ENCODE assay signal across 8 cellular contexts in genomic region chr3:109806929-109807328, GRCh38.
DNase-seq lines count a peak whose midpoint lies in the region; ATAC-seq and TF ChIP-seq lines count a peak whose summit lies in the region.

No MANE protein-coding gene starts in this region.

- H3K27ac ChIP-seq in heart left ventricle: peak overlapping the region in 3 of 12 donors; percentile 2 to 76 (median 25)
- H3K27ac ChIP-seq in stomach: peak overlapping the region in 3 of 5 donors; percentile 15 to 51 (median 47)

- peaks cover 10% of the 10 kb centered on the region for H3K27me3 Mint-ChIP-seq in activated CD8-positive, alpha-beta memory T cell treated with anti-CD3 and anti-CD28 coated beads, Interleukin-2, amount 10 ng/mL, durations not matched to agents 7 days and 5 days

- peak overlapping the region; percentile 51 for H3K4me3 Mint-ChIP-seq in activated CD8-positive, alpha-beta memory T cell treated with anti-CD3 and anti-CD28 coated beads, Interleukin-2, amount 10 ng/mL, durations not matched to agents 7 days and 5 days

- DNase-seq in activated CD8-positive, alpha-beta memory T cell treated with anti-CD3 and anti-CD28 coated beads, Interleukin-2, amount 10 ng/mL, durations not matched to agents 7 days and 5 days: peak; percentile 59
- DNase-seq in activated CD8-positive, alpha-beta memory T cell treated with anti-CD3 and anti-CD28 coated beads for 24 hours: no peak
- peak; percentile 36 for DNase-seq in HS-27A (ENCODE audit: low read depth)
- DNase-seq in activated CD4-positive, alpha-beta T cell treated with anti-CD3 and anti-CD28 coated beads, Interleukin-2, amount 50 U/mL, for 4 hours: peak; percentile 18 to 20
- DNase-seq in heart left ventricle: no peak
- DNase-seq in stomach: no peak
- DNase-seq in NCI-H1105 treated with DMSO at 0.1 percent for 48 hours (lab: John Stamatoyannopoulos, UW): no peak

- TF ChIP-seq EP300 in stomach (IDR thresholded peaks at IDR 0.05): no peak

- peak overlapping the region; percentile 86 for H3K27ac Mint-ChIP-seq in activated CD8-positive, alpha-beta memory T cell treated with anti-CD3 and anti-CD28 coated beads, Interleukin-2, amount 10 ng/mL, durations not matched to agents 7 days and 5 days

- no peak for TF ChIP-seq CTCF in heart left ventricle (IDR thresholded peaks at IDR 0.05)
- TF ChIP-seq CTCF in stomach (IDR thresholded peaks at IDR 0.05): no peak

- no peak for TF ChIP-seq POLR2A in heart left ventricle (IDR thresholded peaks at IDR 0.05)
- no peak for TF ChIP-seq POLR2A in stomach (IDR thresholded peaks at IDR 0.05)

- no peaks in the 10 kb centered on the region for H3K36me3 ChIP-seq in heart left ventricle
- no peaks in the 10 kb centered on the region for H3K36me3 ChIP-seq in stomach

- ATAC-seq in activated CD8-positive, alpha-beta memory T cell treated with anti-CD3 and anti-CD28 coated beads, Interleukin-2, amount 10 ng/mL, durations not matched to agents 7 days and 5 days: peak; percentile 91
- ATAC-seq in heart left ventricle (peak in 3 of 4 donors; percentile 70 to 76 (median 75)), GM21717 (IDR thresholded peaks at IDR 0.05; ENCODE audit: unreplicated experiment) (no peak)

- H3K27me3 ChIP-seq in heart left ventricle (no peaks in the 10 kb centered on the region), stomach (no peaks in the 10 kb centered on the region)

- H3K9me3 Mint-ChIP-seq in activated CD8-positive, alpha-beta memory T cell treated with anti-CD3 and anti-CD28 coated beads, Interleukin-2, amount 10 ng/mL, durations not matched to agents 7 days and 5 days (ENCODE audit: low read depth): peaks cover 3% of the 10 kb centered on the region

- peaks cover 32% of the 10 kb centered on the region for H3K4me1 Mint-ChIP-seq in activated CD8-positive, alpha-beta memory T cell treated with anti-CD3 and anti-CD28 coated beads, Interleukin-2, amount 10 ng/mL, durations not matched to agents 7 days and 5 days

- peaks cover 22% of the 10 kb centered on the region for H3K36me3 Mint-ChIP-seq in activated CD8-positive, alpha-beta memory T cell treated with anti-CD3 and anti-CD28 coated beads, Interleukin-2, amount 10 ng/mL, durations not matched to agents 7 days and 5 days

- 39 to 50% (median 46%) methylated on average over 4 of the region's 4 CpGs for WGBS in heart left ventricle, 4 donors
- 50 to 59% (median 57%) methylated on average over 4 of the region's 4 CpGs for WGBS in stomach, 5 donors

- H3K9me3 ChIP-seq in heart left ventricle (no peaks in the 10 kb centered on the region), stomach (no peaks in the 10 kb centered on the region)

- H3K4me3 ChIP-seq in heart left ventricle (peak overlapping the region in 1 of 12 donors; percentile 28), stomach (no peak overlapping the region)

- intact Hi-C loops in heart left ventricle (cut with DNase I) (no loop called here), stomach (cut with DNase I; ENCODE audit: low total_unique reads) (no loop called here)

- H3K4me1 ChIP-seq in heart left ventricle (peaks cover 0 to 33% (median 0%) of the 10 kb centered on the region in 12 donors), stomach (no peaks in the 10 kb centered on the region)

- CTCF ChIA-PET in activated CD8-positive, alpha-beta memory T cell treated with anti-CD3 and anti-CD28 coated beads, Interleukin-2, amount 10 ng/mL, durations not matched to agents 7 days and 5 days (lab: Charles Lee): no interaction called here

Comparison
In these comparisons a context has a peak if more than half of its experiments do, and no peak if none do; other contexts are left out.
1. DNase-seq: peak in activated CD8-positive, alpha-beta memory T cell treated with anti-CD3 and anti-CD28 coated beads, Interleukin-2, amount 10 ng/mL, durations not matched to agents 7 days and 5 days (single experiment), HS-27A (single experiment) and activated CD4-positive, alpha-beta T cell treated with anti-CD3 and anti-CD28 coated beads, Interleukin-2, amount 50 U/mL, for 4 hours (2 of 2); none in activated CD8-positive, alpha-beta memory T cell treated with anti-CD3 and anti-CD28 coated beads for 24 hours (single experiment), heart left ventricle (0 of 5), stomach (single experiment) and NCI-H1105 treated with DMSO at 0.1 percent for 48 hours (single experiment).